ENCODE assay signal across 20 cellular contexts in the genomic region with DNA sequence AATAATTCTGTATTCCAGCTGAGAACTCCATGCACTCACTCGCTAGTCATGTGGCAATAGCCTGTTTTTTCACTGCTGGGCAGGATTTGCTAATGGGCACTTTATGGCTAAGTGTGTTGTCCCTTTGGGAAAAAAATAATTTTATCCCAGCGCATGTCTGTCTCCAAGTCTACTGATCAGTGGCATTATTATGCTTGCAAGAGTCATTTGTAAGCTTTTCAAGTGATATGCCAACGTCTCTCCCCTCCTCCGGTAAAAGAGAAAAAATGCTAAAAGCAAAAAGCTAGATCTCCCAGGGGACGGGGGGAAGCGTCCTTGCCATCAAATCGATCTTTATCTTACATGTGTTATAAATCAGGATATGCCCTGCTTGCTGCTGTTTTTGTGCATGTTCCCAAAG.
DNase-seq lines count a peak whose midpoint lies in the region; ATAC-seq and TF ChIP-seq lines count a peak whose summit lies in the region.
"Had no signal": no experiment of that assay in that cellular context is flagged by ENCODE, and none has a peak within 500 bp of the region (broad histone marks: within the 10 kb centered on the region; RNA-seq: fewer than 3 reads in every experiment).

No MANE protein-coding gene starts in this region.

- DNase-seq in NCI-H2107 treated with DMSO at 0.1 percent for 48 hours (lab: John Stamatoyannopoulos, UW; ENCODE audit: unreplicated experiment) (peak; percentile 48), NCI-H2107 (lab: John Stamatoyannopoulos, UW) (no peak), NCI-H187 treated with DMSO at 0.1 percent for 48 hours (lab: John Stamatoyannopoulos, UW) (peak; percentile 98), SK-N-SH (peak; percentile 66), H7 (no peak), coronary artery (ENCODE audit: low spot score) (no peak), NAMALWA (ENCODE audit: low spot score) (no peak)
- DNase-seq: 8988T; CD4-positive, alpha-beta T cell; DMS153; EL; KBM-7; NCI-H1930; NCI-H226; NCI-H524; NCI-H82; PC-3; RPMI8226; SHP77 treated with DMSO at 0.1 percent for 48 hours had no signal

- H2AFZ ChIP-seq in SK-N-SH (ENCODE audit: low read depth) = no peak overlapping the region

- no peak overlapping the region for H3K4me2 ChIP-seq in SK-N-SH

- no peaks in the 10 kb centered on the region for H3K9me2 ChIP-seq in SK-N-SH

- peaks cover 0 to 17% of the 10 kb centered on the region in 2 experiments; a peak in 2 of 4 replicates for H3K4me1 ChIP-seq in SK-N-SH (ENCODE audit: control insufficient read depth in 1 of 2, insufficient read depth in 2 of 2, low read depth in 1 of 2, low read length in 1 of 2)

- H3K36me3 ChIP-seq in SK-N-SH (replicated peaks in 1 of 2; ENCODE audit: control insufficient read depth in 1 of 2, insufficient read depth in 2 of 2, low read length in 1 of 2) (no peaks in the 10 kb centered on the region), H7 (replicated peaks; ENCODE audit: control insufficient read depth, insufficient read depth, low read length) (no peaks in the 10 kb centered on the region)

- ATAC-seq in GM19452 (IDR thresholded peaks at IDR 0.05; ENCODE audit: unreplicated experiment) = no peak
- ATAC-seq: PC-3 had no signal

- WGBS in SK-N-SH (ENCODE audit: low lambda C conversion rate) = 6% methylated on average over 7 of the region's 7 CpGs

- no peak for TF ChIP-seq RAD21 in SK-N-SH (IDR thresholded peaks at IDR 0.05; ENCODE audit: low read length)

- POLR2A ChIA-PET in SK-N-SH (lab: Yijun Ruan, JAX) = no interaction called here

- TF ChIP-seq CTCF in SK-N-SH (IDR thresholded peaks at IDR 0.05) (no peak), coronary artery (IDR thresholded peaks at IDR 0.05) (no peak)

- TF ChIP-seq EP300 in SK-N-SH (IDR thresholded peaks at IDR 0.05; ENCODE audit: borderline replicate concordance in 1 of 2, low read depth in 1 of 2, low read length in 1 of 2) = peak in 1 of 2 experiments; percentile 43; a peak in 1 of 4 replicates

- H3K79me2 ChIP-seq in SK-N-SH (ENCODE audit: insufficient read depth) = no peaks in the 10 kb centered on the region

- no peaks in the 10 kb centered on the region for H3F3A ChIP-seq in SK-N-SH (replicated peaks; ENCODE audit: insufficient read depth)

- H3K27me3 ChIP-seq in SK-N-SH (ENCODE audit: insufficient read depth) = no peaks in the 10 kb centered on the region
- H3K27me3 ChIP-seq in H7 (ENCODE audit: control insufficient read depth, insufficient read depth, low read length) = no peaks in the 10 kb centered on the region

- peak overlapping the region in 1 of 2 experiments; percentile 74; a peak in 2 of 4 replicates for H3K27ac ChIP-seq in SK-N-SH (ENCODE audit: low read depth in 2 of 2, low read length in 1 of 2)
- H3K27ac ChIP-seq in coronary artery = no peak overlapping the region

- no peaks in the 10 kb centered on the region for H4K20me1 ChIP-seq in SK-N-SH (ENCODE audit: insufficient read depth)

- CTCF ChIA-PET in SK-N-SH (lab: Yijun Ruan, JAX) = interaction anchor here (0.7 to 6.2 kb wide), 12 partner anchors 8 to 308 kb away, joined by 3 to 81 read pairs (median 4); no protein-coding TSS in a partner anchor

- H3K9ac ChIP-seq in SK-N-SH = no peak overlapping the region

- peaks cover 7% of the 10 kb centered on the region; the same call in 1 of the 2 replicates for H3K9me3 ChIP-seq in SK-N-SH

- H3K4me3 ChIP-seq in SK-N-SH (ENCODE audit: low read depth in 2 of 2, low read length in 1 of 2) (no peak overlapping the region; a peak in 1 of 4 replicates), H7 (ENCODE audit: insufficient read depth, low read depth, low read length) (no peak overlapping the region), coronary artery (no peak overlapping the region)

TF ChIP-seq in SK-N-SH, 30 proteins besides CTCF, POLR2A, EP300 and RAD21:
- TF ChIP-seq TCF12 (IDR thresholded peaks at IDR 0.05) (0 out of 2 replicates have a peak, but pooled peaks have one; percentile 13), GATA2 (CRISPR knock-in tag; IDR thresholded peaks at IDR 0.05) (peak; percentile 92), CHD2 (IDR thresholded peaks at IDR 0.05; ENCODE audit: low read length, partially characterized antibody) (peak; percentile 72), NFIC (IDR thresholded peaks at IDR 0.05; ENCODE audit: borderline replicate concordance) (no peak)

Comparison
In these comparisons a context has a peak if more than half of its experiments do, and no peak if none do; other contexts are left out.
1. DNase-seq: peak in NCI-H2107 treated with DMSO at 0.1 percent for 48 hours (single experiment), NCI-H187 treated with DMSO at 0.1 percent for 48 hours (single experiment) and SK-N-SH (single experiment); none in NCI-H2107 (single experiment), H7 (single experiment), coronary artery (single experiment) and NAMALWA (single experiment).